Comparison of ENCODE assay signal across 1 cellular context in genomic region chr7:121278120-121279021, GRCh38.
TF ChIP-seq lines count a peak whose summit lies in the region.

No MANE protein-coding gene starts in this region.

TF ChIP-seq in K562, 482 proteins besides CTCF, POLR2A, EP300 and RAD21 (continues in another document):
- TF ChIP-seq, protein P1, sequence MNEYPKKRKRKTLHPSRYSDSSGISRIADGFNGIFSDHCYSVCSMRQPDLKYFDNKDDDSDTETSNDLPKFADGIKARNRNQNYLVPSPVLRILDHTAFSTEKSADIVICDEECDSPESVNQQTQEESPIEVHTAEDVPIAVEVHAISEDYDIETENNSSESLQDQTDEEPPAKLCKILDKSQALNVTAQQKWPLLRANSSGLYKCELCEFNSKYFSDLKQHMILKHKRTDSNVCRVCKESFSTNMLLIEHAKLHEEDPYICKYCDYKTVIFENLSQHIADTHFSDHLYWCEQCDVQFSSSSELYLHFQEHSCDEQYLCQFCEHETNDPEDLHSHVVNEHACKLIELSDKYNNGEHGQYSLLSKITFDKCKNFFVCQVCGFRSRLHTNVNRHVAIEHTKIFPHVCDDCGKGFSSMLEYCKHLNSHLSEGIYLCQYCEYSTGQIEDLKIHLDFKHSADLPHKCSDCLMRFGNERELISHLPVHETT (CRISPR knock-in tag; conservative IDR thresholded peaks at IDR 0.05 in 1 of 2, IDR thresholded peaks at IDR 0.05 in 1 of 2) = peak in 1 of 2 experiments; percentile 73; a peak in 2 of 4 replicates
- TF ChIP-seq POLR2H (tag; IDR thresholded peaks at IDR 0.05; ENCODE audit: low read depth) = no peak
- no peak for TF ChIP-seq POU5F1 (IDR thresholded peaks at IDR 0.05; ENCODE audit: borderline replicate concordance, low read depth, low read length, partially characterized antibody)
- peak; percentile 89 to 90 for TF ChIP-seq KDM1A (IDR thresholded peaks at IDR 0.05)
- TF ChIP-seq ZNF511 (CRISPR knock-in tag; IDR thresholded peaks at IDR 0.05) = no peak
- TF ChIP-seq STAT5A (IDR thresholded peaks at IDR 0.05; ENCODE audit: borderline replicate concordance, low read length) = peak; percentile 69; the same call in 1 of the 2 replicates
- peak; percentile 55 for TF ChIP-seq ADNP (tag; IDR thresholded peaks at IDR 0.05)
- TF ChIP-seq PML (IDR thresholded peaks at IDR 0.05; ENCODE audit: low read length) = peak; percentile 89
- no peak for TF ChIP-seq ATF1 (CRISPR knock-in tag; IDR thresholded peaks at IDR 0.05)
- TF ChIP-seq ATF1 (tag; IDR thresholded peaks at IDR 0.05) = 0 out of 2 replicates have a peak, but pooled peaks have one; percentile 37
- peak; percentile 71 for TF ChIP-seq KLF16 (IDR thresholded peaks at IDR 0.05)
- peak; percentile 91 for TF ChIP-seq RBM22 (IDR thresholded peaks at IDR 0.05; ENCODE audit: low read depth, low read length, poor library complexity, severe bottlenecking)
- TF ChIP-seq FOXA3 (CRISPR knock-in tag; conservative IDR thresholded peaks at IDR 0.05 in 1 of 2, IDR thresholded peaks at IDR 0.05 in 1 of 2) = no peak
- peak; percentile 67; the same call in 1 of the 2 replicates for TF ChIP-seq GATA2 (CRISPR knock-in tag; IDR thresholded peaks at IDR 0.05)
- no peak for TF ChIP-seq ZBTB1 (CRISPR knock-in tag; IDR thresholded peaks at IDR 0.05; ENCODE audit: borderline replicate concordance, low read depth)
- TF ChIP-seq SIN3B (IDR thresholded peaks at IDR 0.05; ENCODE audit: low read depth) = no peak
- TF ChIP-seq HDAC6 (IDR thresholded peaks at IDR 0.05; ENCODE audit: low read depth, low read length) = no peak
- TF ChIP-seq SMAD3 (CRISPR knock-in tag; conservative IDR thresholded peaks at IDR 0.05) = no peak
- TF ChIP-seq, protein P2, sequence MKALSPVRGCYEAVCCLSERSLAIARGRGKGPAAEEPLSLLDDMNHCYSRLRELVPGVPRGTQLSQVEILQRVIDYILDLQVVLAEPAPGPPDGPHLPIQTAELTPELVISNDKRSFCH (CRISPR knock-in tag; IDR thresholded peaks at IDR 0.05) = no peak
- TF ChIP-seq, protein P2 (tag; IDR thresholded peaks at IDR 0.05) = no peak
- TF ChIP-seq YBX1 (IDR thresholded peaks at IDR 0.05) = no peak
- TF ChIP-seq ILF3 (IDR thresholded peaks at IDR 0.05; ENCODE audit: borderline replicate concordance) = no peak
- TF ChIP-seq POLR3A (IDR thresholded peaks at IDR 0.05; ENCODE audit: borderline replicate concordance, extremely low read depth, insufficient read depth, insufficient read length) = no peak
- no peak for TF ChIP-seq ZNF347 (CRISPR knock-in tag; IDR thresholded peaks at IDR 0.05; ENCODE audit: low read depth)
- TF ChIP-seq L3MBTL2 (IDR thresholded peaks at IDR 0.05) = no peak
- peak; percentile 60; the same call in 1 of the 2 replicates for TF ChIP-seq MTA1 (IDR thresholded peaks at IDR 0.05; ENCODE audit: borderline replicate concordance)
- peak; percentile 23; the same call in 1 of the 2 replicates for TF ChIP-seq GTF2E2 (tag; IDR thresholded peaks at IDR 0.05)
- 0 out of 2 replicates have a peak, but pooled peaks have one; percentile 29 for TF ChIP-seq SUPT5H (IDR thresholded peaks at IDR 0.05)
- TF ChIP-seq ZNF316 (IDR thresholded peaks at IDR 0.05) = peak; percentile 77
- peak; percentile 82 for TF ChIP-seq TCF3 (CRISPR knock-in tag; IDR thresholded peaks at IDR 0.05)
- TF ChIP-seq POLR3G (IDR thresholded peaks at IDR 0.05; ENCODE audit: extremely low read depth, insufficient read length, insufficient replicate concordance) = no peak
- no peak for TF ChIP-seq ATF6 (CRISPR knock-in tag; IDR thresholded peaks at IDR 0.05)
- TF ChIP-seq CEBPB (tag; IDR thresholded peaks at IDR 0.05) = no peak
- TF ChIP-seq EHMT2 (IDR thresholded peaks at IDR 0.05) = no peak
- TF ChIP-seq SMARCB1 (IDR thresholded peaks at IDR 0.05; ENCODE audit: insufficient read length, low read depth) = no peak
- TF ChIP-seq, protein P3, sequence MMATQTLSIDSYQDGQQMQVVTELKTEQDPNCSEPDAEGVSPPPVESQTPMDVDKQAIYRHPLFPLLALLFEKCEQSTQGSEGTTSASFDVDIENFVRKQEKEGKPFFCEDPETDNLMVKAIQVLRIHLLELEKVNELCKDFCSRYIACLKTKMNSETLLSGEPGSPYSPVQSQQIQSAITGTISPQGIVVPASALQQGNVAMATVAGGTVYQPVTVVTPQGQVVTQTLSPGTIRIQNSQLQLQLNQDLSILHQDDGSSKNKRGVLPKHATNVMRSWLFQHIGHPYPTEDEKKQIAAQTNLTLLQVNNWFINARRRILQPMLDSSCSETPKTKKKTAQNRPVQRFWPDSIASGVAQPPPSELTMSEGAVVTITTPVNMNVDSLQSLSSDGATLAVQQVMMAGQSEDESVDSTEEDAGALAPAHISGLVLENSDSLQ (IDR thresholded peaks at IDR 0.05) = 0 out of 2 replicates have a peak, but pooled peaks have one; percentile 15
- no peak for TF ChIP-seq ZC3H8 (IDR thresholded peaks at IDR 0.05)
- TF ChIP-seq CXXC5 (CRISPR knock-in tag; IDR thresholded peaks at IDR 0.05) = 0 out of 2 replicates have a peak, but pooled peaks have one; percentile 13
- TF ChIP-seq SRF (CRISPR knock-in tag; IDR thresholded peaks at IDR 0.05) = peak; percentile 32 to 92; a peak in 3 of 4 replicates
- peak; percentile 48; the same call in 1 of the 2 replicates for TF ChIP-seq CUX1 (CRISPR knock-in tag; IDR thresholded peaks at IDR 0.05)
- TF ChIP-seq NR3C1 (CRISPR knock-in tag; IDR thresholded peaks at IDR 0.05) = no peak
- no peak for TF ChIP-seq NR1H2 (CRISPR knock-in tag; IDR thresholded peaks at IDR 0.05)
- TF ChIP-seq, protein P4, sequence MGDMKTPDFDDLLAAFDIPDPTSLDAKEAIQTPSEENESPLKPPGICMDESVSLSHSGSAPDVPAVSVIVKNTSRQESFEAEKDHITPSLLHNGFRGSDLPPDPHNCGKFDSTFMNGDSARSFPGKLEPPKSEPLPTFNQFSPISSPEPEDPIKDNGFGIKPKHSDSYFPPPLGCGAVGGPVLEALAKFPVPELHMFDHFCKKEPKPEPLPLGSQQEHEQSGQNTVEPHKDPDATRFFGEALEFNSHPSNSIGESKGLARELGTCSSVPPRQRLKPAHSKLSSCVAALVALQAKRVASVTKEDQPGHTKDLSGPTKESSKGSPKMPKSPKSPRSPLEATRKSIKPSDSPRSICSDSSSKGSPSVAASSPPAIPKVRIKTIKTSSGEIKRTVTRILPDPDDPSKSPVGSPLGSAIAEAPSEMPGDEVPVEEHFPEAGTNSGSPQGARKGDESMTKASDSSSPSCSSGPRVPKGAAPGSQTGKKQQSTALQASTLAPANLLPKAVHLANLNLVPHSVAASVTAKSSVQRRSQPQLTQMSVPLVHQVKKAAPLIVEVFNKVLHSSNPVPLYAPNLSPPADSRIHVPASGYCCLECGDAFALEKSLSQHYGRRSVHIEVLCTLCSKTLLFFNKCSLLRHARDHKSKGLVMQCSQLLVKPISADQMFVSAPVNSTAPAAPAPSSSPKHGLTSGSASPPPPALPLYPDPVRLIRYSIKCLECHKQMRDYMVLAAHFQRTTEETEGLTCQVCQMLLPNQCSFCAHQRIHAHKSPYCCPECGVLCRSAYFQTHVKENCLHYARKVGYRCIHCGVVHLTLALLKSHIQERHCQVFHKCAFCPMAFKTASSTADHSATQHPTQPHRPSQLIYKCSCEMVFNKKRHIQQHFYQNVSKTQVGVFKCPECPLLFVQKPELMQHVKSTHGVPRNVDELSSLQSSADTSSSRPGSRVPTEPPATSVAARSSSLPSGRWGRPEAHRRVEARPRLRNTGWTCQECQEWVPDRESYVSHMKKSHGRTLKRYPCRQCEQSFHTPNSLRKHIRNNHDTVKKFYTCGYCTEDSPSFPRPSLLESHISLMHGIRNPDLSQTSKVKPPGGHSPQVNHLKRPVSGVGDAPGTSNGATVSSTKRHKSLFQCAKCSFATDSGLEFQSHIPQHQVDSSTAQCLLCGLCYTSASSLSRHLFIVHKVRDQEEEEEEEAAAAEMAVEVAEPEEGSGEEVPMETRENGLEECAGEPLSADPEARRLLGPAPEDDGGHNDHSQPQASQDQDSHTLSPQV (IDR thresholded peaks at IDR 0.05) = peak; percentile 50
- TF ChIP-seq EGR1 (conservative IDR thresholded peaks at IDR 0.05) = no peak
- peak; percentile 34; the same call in 1 of the 2 replicates for TF ChIP-seq SOX6 (IDR thresholded peaks at IDR 0.05)
- TF ChIP-seq USF1 (CRISPR knock-in tag; IDR thresholded peaks at IDR 0.05) = no peak
- TF ChIP-seq HDAC2 (IDR thresholded peaks at IDR 0.05) = peak; percentile 64
- TF ChIP-seq EZH2 (IDR thresholded peaks at IDR 0.05; ENCODE audit: borderline replicate concordance, low read depth, low read length) = no peak
- TF ChIP-seq EP400 (IDR thresholded peaks at IDR 0.05) = peak; percentile 39; the same call in 1 of the 2 replicates
- TF ChIP-seq KDM4B (IDR thresholded peaks at IDR 0.05; ENCODE audit: borderline replicate concordance in 2 of 2, low read depth in 1 of 2) = no peak
- peak; percentile 93 for TF ChIP-seq JUND (IDR thresholded peaks at IDR 0.05; ENCODE audit: borderline replicate concordance, low read depth, low read length)
- TF ChIP-seq JUND (tag; IDR thresholded peaks at IDR 0.05; ENCODE audit: borderline replicate concordance, low read depth, low read length) = peak; percentile 95
- TF ChIP-seq ZNF12 (CRISPR knock-in tag; IDR thresholded peaks at IDR 0.05) = no peak
- peak; percentile 86 for TF ChIP-seq MEIS2 (IDR thresholded peaks at IDR 0.05; ENCODE audit: partially characterized antibody)
- no peak for TF ChIP-seq NELFE (IDR thresholded peaks at IDR 0.05; ENCODE audit: insufficient read depth, insufficient read length)
- TF ChIP-seq E2F6 (IDR thresholded peaks at IDR 0.05; ENCODE audit: borderline replicate concordance in 1 of 2, extremely low read depth in 1 of 2, insufficient read depth in 1 of 2, insufficient read length in 1 of 2, low read depth in 1 of 2, low read length in 1 of 2, poor library complexity in 1 of 2, severe bottlenecking in 1 of 2) = no peak
- TF ChIP-seq RBM17 (IDR thresholded peaks at IDR 0.05; ENCODE audit: borderline replicate concordance, low read depth, low read length) = no peak
- no peak for TF ChIP-seq POLR2G (IDR thresholded peaks at IDR 0.05; ENCODE audit: low read depth, low read length)
- peak; percentile 92; the same call in 1 of the 2 replicates for TF ChIP-seq SMARCE1 (IDR thresholded peaks at IDR 0.05)
